8 cellular contexts compared by ENCODE assay signal in the genomic region with DNA sequence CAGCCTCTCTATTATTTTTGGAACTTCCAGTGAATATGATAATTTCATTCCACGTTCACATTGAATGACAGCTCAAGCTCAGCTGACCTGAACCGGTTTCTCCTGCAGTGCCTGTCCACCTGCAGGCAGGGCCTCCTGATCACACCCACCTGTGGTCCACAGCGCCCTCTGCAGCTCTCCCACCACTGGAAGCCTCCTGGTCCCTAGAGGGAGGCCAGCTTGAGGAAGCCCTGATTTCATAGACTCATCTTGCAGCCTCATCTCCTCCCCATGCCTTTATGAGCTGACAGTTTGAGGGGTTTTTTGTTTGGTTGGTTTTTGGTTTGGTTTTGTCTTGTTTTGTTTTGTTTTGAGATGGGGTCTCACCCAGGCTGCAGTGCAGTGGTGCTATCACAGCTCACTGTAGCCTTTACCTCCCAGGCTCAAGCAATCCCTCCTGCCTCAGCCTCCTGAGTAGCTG. TPM values are rescaled to one million over a fixed set of nuclear protein-coding genes. Genes with fewer than 3 reads are reported as not detected.
DNase-seq lines count a peak whose midpoint lies in the region; ATAC-seq and TF ChIP-seq lines count a peak whose summit lies in the region.

No MANE protein-coding gene starts in this region.

- peak in 1 of 2 donors; percentile 9 for ATAC-seq in activated T-cell treated with anti-CD3 and anti-CD28 coated beads, Interleukin-2, amount 50 U/mL, for 4 hours
- no peak for ATAC-seq in GM18520 (IDR thresholded peaks at IDR 0.05; ENCODE audit: unreplicated experiment)

- peak overlapping the region in 1 of 3 donors; percentile 40 for H3K9ac ChIP-seq in skeletal muscle tissue (ENCODE audit: low read depth in 1 of 3, low read length in 3 of 3)

- H3K4me1 ChIP-seq in skeletal muscle tissue (ENCODE audit: control insufficient read depth in 3 of 3, insufficient read depth in 3 of 3, low read length in 3 of 3): peaks cover 26 to 34% (median 32%) of the 10 kb centered on the region in 3 donors

- DNase-seq in AG09319 (ENCODE audit: extremely low read depth, low read depth) (no peak), GM13976 (ENCODE audit: low spot score) (peak; percentile 83), NCI-H226 (peak; percentile 46), fibroblast of the aortic adventitia (ENCODE audit: low read depth) (no peak), glomerular visceral epithelial cell (ENCODE audit: extremely low spot score) (no peak)
- peak; percentile 50 for DNase-seq in activated T-cell treated with anti-CD3 and anti-CD28 coated beads, Interleukin-2, amount 50 U/mL, for 4 hours

- TF ChIP-seq CTCF in AG09319 (IDR thresholded peaks at IDR 0.05; ENCODE audit: low read depth, low read length) (peak; percentile 27), GM13976 (IDR thresholded peaks at IDR 0.05; ENCODE audit: borderline replicate concordance, control extremely low read depth, extremely low read depth, insufficient read depth, missing control alignments) (peak; percentile 74), fibroblast of the aortic adventitia (IDR thresholded peaks at IDR 0.05; ENCODE audit: insufficient read depth, low read length) (peak; percentile 43)

- H3K4me3 Mint-ChIP-seq in activated T-cell treated with anti-CD3 and anti-CD28 coated beads, Interleukin-2, amount 50 U/mL, for 4 hours: no peak overlapping the region

- H3K27ac ChIP-seq in skeletal muscle tissue (ENCODE audit: low read depth, low read length): peak overlapping the region; percentile 51

- no peaks in the 10 kb centered on the region for H3K9me3 Mint-ChIP-seq in activated T-cell treated with anti-CD3 and anti-CD28 coated beads, Interleukin-2, amount 50 U/mL, for 4 hours

- in situ Hi-C loops in GM13976 (cut with MboI; ENCODE audit: low sequenced_read_pairs, unreplicated experiment): no loop called here

- H3K36me3 Mint-ChIP-seq in activated T-cell treated with anti-CD3 and anti-CD28 coated beads, Interleukin-2, amount 50 U/mL, for 4 hours (ENCODE audit: insufficient read depth): no peaks in the 10 kb centered on the region

- H3K4me3 ChIP-seq in fibroblast of the aortic adventitia (ENCODE audit: low read depth, low read length): no peak overlapping the region
- no peak overlapping the region for H3K4me3 ChIP-seq in skeletal muscle tissue (ENCODE audit: low read length in 3 of 3)

- H3K27me3 ChIP-seq in skeletal muscle tissue (ENCODE audit: control insufficient read depth in 3 of 3, insufficient read depth in 3 of 3, low read length in 3 of 3): no peaks in the 10 kb centered on the region

- no peaks in the 10 kb centered on the region for H3K27me3 Mint-ChIP-seq in activated T-cell treated with anti-CD3 and anti-CD28 coated beads, Interleukin-2, amount 50 U/mL, for 4 hours (ENCODE audit: low read depth)

- no peaks in the 10 kb centered on the region for H3K36me3 ChIP-seq in skeletal muscle tissue (ENCODE audit: control insufficient read depth in 3 of 3, insufficient read depth in 3 of 3, low read length in 3 of 3)

- H3K4me1 Mint-ChIP-seq in activated T-cell treated with anti-CD3 and anti-CD28 coated beads, Interleukin-2, amount 50 U/mL, for 4 hours (ENCODE audit: low read depth): peaks cover 27% of the 10 kb centered on the region

- no peaks in the 10 kb centered on the region for H3K9me3 ChIP-seq in skeletal muscle tissue (ENCODE audit: control insufficient read depth in 3 of 3, low read length in 3 of 3)

RNA-seq across cellular contexts. Expression of a gene that starts 29.9 kb away (rescaled TPM):
- 1,000 to 10,000 TPM; 3,100 to 4,455 (median 3,753) TPM for total RNA-seq in activated T-cell treated with anti-CD3 and anti-CD28 coated beads, Interleukin-2, amount 50 U/mL, for 4 hours
- total RNA-seq in fibroblast of the aortic adventitia (ENCODE audit: low replicate concordance) (10,787 and 27,374 TPM in 2 replicates), skeletal muscle tissue (7,794 TPM)

RNA-seq across cellular contexts. Expression of a gene that starts 46.3 kb away (rescaled TPM):
- total RNA-seq in activated T-cell treated with anti-CD3 and anti-CD28 coated beads, Interleukin-2, amount 50 U/mL, for 4 hours: 100 to 1,000 TPM in 2 of 3 donors, 10 to 100 TPM in 1; 95.5 to 136 (median 123) TPM
- total RNA-seq in fibroblast of the aortic adventitia (ENCODE audit: low replicate concordance) (527 and 883 TPM in 2 replicates), skeletal muscle tissue (26.1 TPM)

RNA-seq across cellular contexts. Expression of a gene that starts 56.0 kb away (rescaled TPM):
- total RNA-seq in activated T-cell treated with anti-CD3 and anti-CD28 coated beads, Interleukin-2, amount 50 U/mL, for 4 hours: 10 to 100 TPM; 87.6 to 94.6 (median 94.3) TPM
- total RNA-seq in fibroblast of the aortic adventitia (ENCODE audit: low replicate concordance): 32.1 and 76.8 TPM in 2 replicates
- total RNA-seq in skeletal muscle tissue: 36.0 TPM

Comparison
In these comparisons a context has a peak if more than half of its experiments do, and no peak if none do; other contexts are left out.
1. DNase-seq: peak in GM13976 (single experiment), NCI-H226 (single experiment) and activated T-cell treated with anti-CD3 and anti-CD28 coated beads, Interleukin-2, amount 50 U/mL, for 4 hours (single experiment); none in AG09319 (single experiment), fibroblast of the aortic adventitia (single experiment) and glomerular visceral epithelial cell (single experiment).
2. Peak in every context shown above with its lines, with median percentiles within 50 percentile points of each other: CTCF ChIP-seq.